2 cellular contexts compared by ENCODE assay signal in genomic region chr7:128479082-128479481, GRCh38.
TF ChIP-seq lines count a peak whose summit lies in the region.

No MANE protein-coding gene starts in this region.

TF ChIP-seq in Ishikawa, 13 proteins besides CTCF, POLR2A, EP300 and RAD21:
- peak; percentile 35; the same call in 1 of the 2 replicates for TF ChIP-seq NFIC (IDR thresholded peaks at IDR 0.05)

TF ChIP-seq in K562, 482 proteins besides CTCF, POLR2A, EP300 and RAD21:
- peak; percentile 98 for TF ChIP-seq NFIC (IDR thresholded peaks at IDR 0.05)
- TF ChIP-seq NFIX (CRISPR knock-in tag; IDR thresholded peaks at IDR 0.05; ENCODE audit: low read depth): peak; percentile 94
